Comparison of ENCODE assay signal across 1 cellular context in the genomic region with DNA sequence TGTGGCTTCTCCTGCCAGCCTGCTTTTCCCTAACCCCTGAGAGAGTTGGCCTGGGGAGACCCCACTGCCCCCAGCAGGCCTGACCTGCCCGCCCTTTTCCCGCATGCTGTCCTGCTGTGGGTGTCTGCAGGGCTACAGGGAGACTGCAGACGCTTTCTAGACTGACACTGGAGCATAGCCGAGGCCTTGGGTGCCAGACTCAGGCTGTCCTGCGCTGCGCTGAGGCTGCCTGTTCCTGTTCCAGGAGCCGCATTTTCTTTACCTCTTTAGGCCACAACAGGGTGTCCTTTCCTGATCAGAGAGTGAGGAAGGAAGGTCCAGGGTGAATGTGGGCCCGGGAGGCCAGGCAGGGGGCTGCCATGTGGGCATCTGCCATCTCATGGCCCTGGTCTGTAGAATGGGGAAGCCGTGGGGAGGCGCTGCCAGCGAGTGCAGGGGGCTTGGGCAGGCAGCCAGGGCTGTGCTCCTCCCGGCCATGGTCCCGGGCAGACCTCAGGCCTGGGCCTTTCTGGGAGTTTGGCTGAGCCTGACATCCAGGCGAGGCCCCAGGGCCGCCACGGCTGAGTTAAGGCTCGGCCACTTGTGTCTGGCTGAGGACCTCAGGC.
TF ChIP-seq lines count a peak whose summit lies in the region.

No MANE protein-coding gene starts in this region.

TF ChIP-seq in HepG2, 621 proteins besides CTCF, POLR2A, EP300 and RAD21 (continued from another document):
- TF ChIP-seq, protein P1, sequence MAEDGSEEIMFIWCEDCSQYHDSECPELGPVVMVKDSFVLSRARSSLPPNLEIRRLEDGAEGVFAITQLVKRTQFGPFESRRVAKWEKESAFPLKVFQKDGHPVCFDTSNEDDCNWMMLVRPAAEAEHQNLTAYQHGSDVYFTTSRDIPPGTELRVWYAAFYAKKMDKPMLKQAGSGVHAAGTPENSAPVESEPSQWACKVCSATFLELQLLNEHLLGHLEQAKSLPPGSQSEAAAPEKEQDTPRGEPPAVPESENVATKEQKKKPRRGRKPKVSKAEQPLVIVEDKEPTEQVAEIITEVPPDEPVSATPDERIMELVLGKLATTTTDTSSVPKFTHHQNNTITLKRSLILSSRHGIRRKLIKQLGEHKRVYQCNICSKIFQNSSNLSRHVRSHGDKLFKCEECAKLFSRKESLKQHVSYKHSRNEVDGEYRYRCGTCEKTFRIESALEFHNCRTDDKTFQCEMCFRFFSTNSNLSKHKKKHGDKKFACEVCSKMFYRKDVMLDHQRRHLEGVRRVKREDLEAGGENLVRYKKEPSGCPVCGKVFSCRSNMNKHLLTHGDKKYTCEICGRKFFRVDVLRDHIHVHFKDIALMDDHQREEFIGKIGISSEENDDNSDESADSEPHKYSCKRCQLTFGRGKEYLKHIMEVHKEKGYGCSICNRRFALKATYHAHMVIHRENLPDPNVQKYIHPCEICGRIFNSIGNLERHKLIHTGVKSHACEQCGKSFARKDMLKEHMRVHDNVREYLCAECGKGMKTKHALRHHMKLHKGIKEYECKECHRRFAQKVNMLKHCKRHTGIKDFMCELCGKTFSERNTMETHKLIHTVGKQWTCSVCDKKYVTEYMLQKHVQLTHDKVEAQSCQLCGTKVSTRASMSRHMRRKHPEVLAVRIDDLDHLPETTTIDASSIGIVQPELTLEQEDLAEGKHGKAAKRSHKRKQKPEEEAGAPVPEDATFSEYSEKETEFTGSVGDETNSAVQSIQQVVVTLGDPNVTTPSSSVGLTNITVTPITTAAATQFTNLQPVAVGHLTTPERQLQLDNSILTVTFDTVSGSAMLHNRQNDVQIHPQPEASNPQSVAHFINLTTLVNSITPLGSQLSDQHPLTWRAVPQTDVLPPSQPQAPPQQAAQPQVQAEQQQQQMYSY (CRISPR knock-in tag; IDR thresholded peaks at IDR 0.05), result peak; percentile 86
- TF ChIP-seq, protein P2, sequence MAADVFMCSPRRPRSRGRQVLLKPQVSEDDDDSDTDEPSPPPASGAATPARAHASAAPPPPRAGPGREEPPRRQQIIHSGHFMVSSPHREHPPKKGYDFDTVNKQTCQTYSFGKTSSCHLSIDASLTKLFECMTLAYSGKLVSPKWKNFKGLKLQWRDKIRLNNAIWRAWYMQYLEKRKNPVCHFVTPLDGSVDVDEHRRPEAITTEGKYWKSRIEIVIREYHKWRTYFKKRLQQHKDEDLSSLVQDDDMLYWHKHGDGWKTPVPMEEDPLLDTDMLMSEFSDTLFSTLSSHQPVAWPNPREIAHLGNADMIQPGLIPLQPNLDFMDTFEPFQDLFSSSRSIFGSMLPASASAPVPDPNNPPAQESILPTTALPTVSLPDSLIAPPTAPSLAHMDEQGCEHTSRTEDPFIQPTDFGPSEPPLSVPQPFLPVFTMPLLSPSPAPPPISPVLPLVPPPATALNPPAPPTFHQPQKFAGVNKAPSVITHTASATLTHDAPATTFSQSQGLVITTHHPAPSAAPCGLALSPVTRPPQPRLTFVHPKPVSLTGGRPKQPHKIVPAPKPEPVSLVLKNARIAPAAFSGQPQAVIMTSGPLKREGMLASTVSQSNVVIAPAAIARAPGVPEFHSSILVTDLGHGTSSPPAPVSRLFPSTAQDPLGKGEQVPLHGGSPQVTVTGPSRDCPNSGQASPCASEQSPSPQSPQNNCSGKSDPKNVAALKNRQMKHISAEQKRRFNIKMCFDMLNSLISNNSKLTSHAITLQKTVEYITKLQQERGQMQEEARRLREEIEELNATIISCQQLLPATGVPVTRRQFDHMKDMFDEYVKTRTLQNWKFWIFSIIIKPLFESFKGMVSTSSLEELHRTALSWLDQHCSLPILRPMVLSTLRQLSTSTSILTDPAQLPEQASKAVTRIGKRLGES (CRISPR knock-in tag; IDR thresholded peaks at IDR 0.05; ENCODE audit: borderline replicate concordance), result no peak
- TF ChIP-seq, protein P3, sequence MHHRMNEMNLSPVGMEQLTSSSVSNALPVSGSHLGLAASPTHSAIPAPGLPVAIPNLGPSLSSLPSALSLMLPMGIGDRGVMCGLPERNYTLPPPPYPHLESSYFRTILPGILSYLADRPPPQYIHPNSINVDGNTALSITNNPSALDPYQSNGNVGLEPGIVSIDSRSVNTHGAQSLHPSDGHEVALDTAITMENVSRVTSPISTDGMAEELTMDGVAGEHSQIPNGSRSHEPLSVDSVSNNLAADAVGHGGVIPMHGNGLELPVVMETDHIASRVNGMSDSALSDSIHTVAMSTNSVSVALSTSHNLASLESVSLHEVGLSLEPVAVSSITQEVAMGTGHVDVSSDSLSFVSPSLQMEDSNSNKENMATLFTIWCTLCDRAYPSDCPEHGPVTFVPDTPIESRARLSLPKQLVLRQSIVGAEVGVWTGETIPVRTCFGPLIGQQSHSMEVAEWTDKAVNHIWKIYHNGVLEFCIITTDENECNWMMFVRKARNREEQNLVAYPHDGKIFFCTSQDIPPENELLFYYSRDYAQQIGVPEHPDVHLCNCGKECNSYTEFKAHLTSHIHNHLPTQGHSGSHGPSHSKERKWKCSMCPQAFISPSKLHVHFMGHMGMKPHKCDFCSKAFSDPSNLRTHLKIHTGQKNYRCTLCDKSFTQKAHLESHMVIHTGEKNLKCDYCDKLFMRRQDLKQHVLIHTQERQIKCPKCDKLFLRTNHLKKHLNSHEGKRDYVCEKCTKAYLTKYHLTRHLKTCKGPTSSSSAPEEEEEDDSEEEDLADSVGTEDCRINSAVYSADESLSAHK (CRISPR knock-in tag; IDR thresholded peaks at IDR 0.05; ENCODE audit: borderline replicate concordance), result no peak
- no peak for TF ChIP-seq MYC (CRISPR knock-in tag; IDR thresholded peaks at IDR 0.05; ENCODE audit: borderline replicate concordance)
- TF ChIP-seq IKZF4 (CRISPR knock-in tag; IDR thresholded peaks at IDR 0.05; ENCODE audit: borderline replicate concordance, low read depth, not compliant biosample characterization), result no peak
- no peak for TF ChIP-seq KDM1A (CRISPR knock-in tag; IDR thresholded peaks at IDR 0.05)
- no peak for TF ChIP-seq ZNF598 (CRISPR knock-in tag; IDR thresholded peaks at IDR 0.05; ENCODE audit: borderline replicate concordance)
TF ChIP-seq in HepG2: peak in this region for 2.
